ENCODE assay signal across 8 cellular contexts in genomic region chr10:99620713-99621453, GRCh38. TPM values are rescaled to one million over a fixed set of nuclear protein-coding genes. Genes with fewer than 3 reads are reported as not detected.
DNase-seq lines count a peak whose midpoint lies in the region; ATAC-seq and TF ChIP-seq lines count a peak whose summit lies in the region.

No MANE protein-coding gene starts in this region.

- peak; percentile 93 for DNase-seq in AG08396 (ENCODE audit: low spot score)
- peak; percentile 94 for DNase-seq in NCI-H460 (ENCODE audit: extremely low read depth, low read depth)
- peak; percentile 81 for DNase-seq in activated CD4-positive, alpha-beta T cell treated with anti-CD3 and anti-CD28 coated beads for 4 hours
- peak; percentile 93 to 94 for DNase-seq in left colon
- peak; percentile 67 to 80 for DNase-seq in stimulated activated CD4-positive, alpha-beta T cell treated with anti-CD3 and anti-CD28 coated beads, Interleukin-1b, Interleukin-23, amount 100 ng/mL, for 4 hours (ENCODE audit: low read depth in 2 of 2)

- in situ Hi-C loops in GM18951 (cut with MboI; ENCODE audit: low sequenced_read_pairs, unreplicated experiment), result no loop called here

- peak; percentile 84 for TF ChIP-seq POLR2A in GM18951 (IDR thresholded peaks at IDR 0.05; ENCODE audit: extremely low read depth, insufficient read depth, insufficient read length)

- ATAC-seq in HG03196 (IDR thresholded peaks at IDR 0.05; ENCODE audit: unreplicated experiment), result peak; percentile 90
- peak; percentile 83 for ATAC-seq in left colon

- H3K27ac ChIP-seq in cingulate gyrus (ENCODE audit: low read depth, low read length), result peak overlapping the region; percentile 92

- intact Hi-C loops in left colon (cut with DNase I, micrococcal nuclease), result loop anchor here in 1 of 2 donors (10.0 kb wide), 1 partner anchor 84 kb away; no protein-coding TSS in a partner anchor

RNA-seq across cellular contexts. Expression of gene SLC25A28, which starts 0.6 kb away (rescaled TPM):
- 14.3 and 14.6 TPM in 2 replicates for total RNA-seq in NCI-H460 (2014; rRNA removed; shearing (Covaris generic))
- polyA plus RNA-seq in NCI-H460 (2014; cell fraction: nucleus; rRNA removed), result 74.7 and 145 TPM in 2 replicates
- total RNA-seq in left colon, result 10 to 100 TPM; 28.8 to 35.7 TPM

RNA-seq across cellular contexts. Expression of gene ENTPD7, which starts 38.4 kb away (rescaled TPM):
- total RNA-seq in NCI-H460 (2014; rRNA removed; shearing (Covaris generic)), result 14.8 and 17.6 TPM in 2 replicates
- 3.2 and 4.8 TPM in 2 replicates for polyA plus RNA-seq in NCI-H460 (2014; cell fraction: nucleus; rRNA removed)
- total RNA-seq in left colon, result 10 to 100 TPM; 20.2 to 21.5 TPM

Comparison
In these comparisons a context has a peak if more than half of its experiments do, and no peak if none do; other contexts are left out.
1. Peak in every context shown above with its lines: DNase-seq, ATAC-seq and H3K27ac ChIP-seq.